ENCODE assay signal across 8 cellular contexts in the genomic region with DNA sequence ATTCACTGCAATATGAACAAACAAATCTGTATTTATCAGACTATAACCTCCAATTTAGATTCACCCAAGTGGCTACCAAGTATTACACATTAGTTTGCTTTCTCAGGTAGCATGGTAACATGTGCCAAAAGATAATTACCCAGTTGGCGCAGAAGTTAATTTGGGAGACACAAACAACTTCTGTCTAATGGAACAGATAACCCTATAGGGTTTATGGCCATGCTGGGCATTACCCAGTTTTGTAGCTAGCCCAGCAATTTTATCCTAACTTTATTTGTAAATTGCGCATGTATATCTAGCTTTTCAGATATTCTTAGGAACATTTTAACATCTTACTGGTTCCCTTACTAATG. TPM values are rescaled to one million over a fixed set of nuclear protein-coding genes. Genes with fewer than 3 reads are reported as not detected.
DNase-seq lines count a peak whose midpoint lies in the region; ATAC-seq and TF ChIP-seq lines count a peak whose summit lies in the region.

No MANE protein-coding gene starts in this region.

- H3K27me3 Mint-ChIP-seq in MCF 10A (ENCODE audit: insufficient read depth, unreplicated experiment): no peaks in the 10 kb centered on the region

- BruUV-seq in MCF 10A (replicated peaks; lab: Mats Ljungman, UMichigan): no TSS peak

- H3K4me2 ChIP-seq in mesendoderm (ENCODE audit: low read length): peak overlapping the region; percentile 71

- H4K8ac ChIP-seq in mesendoderm (ENCODE audit: low read depth, low read length): peak overlapping the region; percentile 41

- H3K27me3 ChIP-seq in heart left ventricle: no peaks in the 10 kb centered on the region
- H3K27me3 ChIP-seq in mesendoderm (ENCODE audit: insufficient read depth, low read length, poor library complexity): no peaks in the 10 kb centered on the region
- no peaks in the 10 kb centered on the region for H3K27me3 ChIP-seq in vagina

- 22 to 40% (median 33%) methylated on average over 2 of the region's 2 CpGs for WGBS in heart left ventricle, 4 donors
- no CpG with 5 or more reads among the region's 2 CpGs for WGBS in mesendoderm (ENCODE audit: extremely low coverage, insufficient coverage, low lambda C conversion rate)

- peak overlapping the region; percentile 97 for H3K27ac Mint-ChIP-seq in MCF 10A (ENCODE audit: low read depth, unreplicated experiment)

- TF ChIP-seq CTCF in heart left ventricle (IDR thresholded peaks at IDR 0.05) (no peak), MCF 10A (IDR thresholded peaks at IDR 0.05; ENCODE audit: unreplicated experiment) (no peak), vagina (IDR thresholded peaks at IDR 0.05) (no peak)

- intact Hi-C loops in heart left ventricle (cut with DNase I): loop anchor here in 1 of 10 donors (5.0 kb wide), 1 partner anchor 902 kb away; the partner anchor contains the start of gene SEC62
- intact Hi-C loops in Right ventricle myocardium superior (cut with DNase I): no loop called here
- intact Hi-C loops in MCF 10A (cut with micrococcal nuclease): no loop called here
- intact Hi-C loops in vagina (cut with DNase I): no loop called here

- H3K4me1 Mint-ChIP-seq in MCF 10A (ENCODE audit: insufficient read depth, unreplicated experiment): peaks cover 15% of the 10 kb centered on the region

- H3K4me3 Mint-ChIP-seq in MCF 10A (ENCODE audit: unreplicated experiment): peak overlapping the region; percentile 93

- H3K56ac ChIP-seq in mesendoderm (ENCODE audit: low read length): peak overlapping the region; percentile 99

- CTCF ChIA-PET in MCF 10A (lab: Yijun Ruan, JAX): interaction anchor here (0.8 to 1.8 kb wide), 5 partner anchors 21 to 777 kb away, joined by 3 to 5 read pairs (median 3); no protein-coding TSS in a partner anchor

- H3K27ac ChIP-seq in heart left ventricle (peak overlapping the region in 10 of 12 donors; percentile 68 to 92 (median 84)), mesendoderm (ENCODE audit: low read depth, low read length) (peak overlapping the region; percentile 4), vagina (peak overlapping the region; percentile 79)

- TF ChIP-seq POLR2A in heart left ventricle (IDR thresholded peaks at IDR 0.05): no peak
- TF ChIP-seq POLR2A in vagina (IDR thresholded peaks at IDR 0.05): no peak

- no peak overlapping the region for H2BK120ac ChIP-seq in mesendoderm (ENCODE audit: low read depth, low read length)

- DNase-seq in heart left ventricle (no peak), Right ventricle myocardium superior (no peak), MCF 10A (ENCODE audit: unreplicated experiment) (peak; percentile 21), mesendoderm (no peak), vagina (ENCODE audit: extremely low spot score in 2 of 2) (no peak), putamen (ENCODE audit: low spot score) (no peak), mucosa of gallbladder (ENCODE audit: low spot score) (no peak)

- H3K4me1 ChIP-seq in heart left ventricle (peaks cover 0 to 33% (median 19%) of the 10 kb centered on the region in 12 donors), mesendoderm (ENCODE audit: control insufficient read depth, low read depth, low read length) (no peaks in the 10 kb centered on the region), vagina (peaks cover 30% of the 10 kb centered on the region)

- ATAC-seq in heart left ventricle: no peak
- ATAC-seq in Right ventricle myocardium superior (ENCODE audit: poor library complexity): no peak
- ATAC-seq in HG02885 (IDR thresholded peaks at IDR 0.05; ENCODE audit: poor library complexity, unreplicated experiment): no peak

- H3K23ac ChIP-seq in mesendoderm (ENCODE audit: low read length): no peak overlapping the region

- no peaks in the 10 kb centered on the region for H3K9me3 Mint-ChIP-seq in MCF 10A (ENCODE audit: unreplicated experiment)

- peaks cover 25% of the 10 kb centered on the region for H3K79me2 ChIP-seq in mesendoderm (ENCODE audit: control insufficient read depth, insufficient read depth, low read length)

- peaks cover 0 to 3% (median 0%) of the 10 kb centered on the region in 12 donors for H3K9me3 ChIP-seq in heart left ventricle
- H3K9me3 ChIP-seq in vagina: no peaks in the 10 kb centered on the region

- no peak overlapping the region for H4K5ac ChIP-seq in mesendoderm (ENCODE audit: low read length)

- H2BK5ac ChIP-seq in mesendoderm (ENCODE audit: low read length): no peak overlapping the region

- peaks cover 4% of the 10 kb centered on the region for H3K79me1 ChIP-seq in mesendoderm (ENCODE audit: low read length)

- H3K36me3 Mint-ChIP-seq in MCF 10A (ENCODE audit: insufficient read depth, unreplicated experiment): peaks cover 52% of the 10 kb centered on the region

- peaks cover 0 to 38% (median 32%) of the 10 kb centered on the region in 9 donors for H3K36me3 ChIP-seq in heart left ventricle
- H3K36me3 ChIP-seq in mesendoderm (ENCODE audit: control insufficient read depth, insufficient read depth, low read length): peaks cover 4% of the 10 kb centered on the region
- peaks cover 0 to 31% of the 10 kb centered on the region in 2 donors for H3K36me3 ChIP-seq in vagina

- H2BK15ac ChIP-seq in mesendoderm (replicated peaks; ENCODE audit: low read depth): no peak overlapping the region

- peak overlapping the region; percentile 95 for H3K18ac ChIP-seq in mesendoderm (ENCODE audit: low read length)

- no peak overlapping the region for H2AK5ac ChIP-seq in mesendoderm (ENCODE audit: low read length)

- H3K4me3 ChIP-seq in heart left ventricle (peak overlapping the region; percentile 8 to 82 (median 66)), mesendoderm (ENCODE audit: low read length) (peak overlapping the region; percentile 98), vagina (peak overlapping the region; percentile 75 to 87)

- H3K9ac ChIP-seq in mesendoderm (ENCODE audit: low read length): peak overlapping the region; percentile 99

- POLR2A ChIA-PET in MCF 10A (lab: Yijun Ruan, JAX): interaction anchor here (0.5 to 3.2 kb wide), 26 partner anchors 12 to 1798 kb away, joined by 3 to 18 read pairs (median 4); partner anchors contain the start of genes EIF5A2 and PRKCI

- peak overlapping the region; percentile 87 for H3K4ac ChIP-seq in mesendoderm (ENCODE audit: low read depth, low read length)

RNA-seq across cellular contexts. Expression of gene RPL22L1, which starts 0.8 kb away (rescaled TPM):
- total RNA-seq in heart left ventricle (10 to 100 TPM in 7 of 9 donors, 1 to 10 TPM in 2; 8.6 to 34.2 (median 16.9) TPM), Right ventricle myocardium superior (8.0 TPM), MCF 10A (2022) (205 and 409 TPM in 2 replicates), vagina (36.1 TPM), mucosa of gallbladder (16.3 TPM)
- polyA plus RNA-seq in heart left ventricle: 10 to 100 TPM; 57.1 to 97.3 TPM
- polyA plus RNA-seq in mesendoderm (2013, experiment 1 of 2): 903 TPM
- polyA plus RNA-seq in mesendoderm (2013, experiment 2 of 2): 897 TPM

RNA-seq across cellular contexts. Expression of gene EIF5A2, which starts 39.2 kb away (rescaled TPM):
- total RNA-seq in heart left ventricle (10 to 100 TPM in 5 of 9 donors, 1 to 10 TPM in 4; 3.9 to 13.9 (median 10.0) TPM), Right ventricle myocardium superior (7.2 TPM), MCF 10A (2022) (6.0 and 15.0 TPM in 2 replicates), vagina (6.6 TPM), mucosa of gallbladder (11.5 TPM)
- polyA plus RNA-seq in heart left ventricle: 1 to 10 TPM; 1.6 to 6.6 TPM
- 9.2 TPM for polyA plus RNA-seq in mesendoderm (2013, experiment 1 of 2)
- 9.6 TPM for polyA plus RNA-seq in mesendoderm (2013, experiment 2 of 2)

Comparison
In these comparisons a context has a peak if more than half of its experiments do, and no peak if none do; other contexts are left out.
1. H3K27ac ChIP-seq: peak in every context shown above with its lines; median percentile 84 in heart left ventricle; 79 in vagina; 4 in mesendoderm.